Comparison of ENCODE assay signal across 10 cellular contexts in genomic region chr20:44969320-44969879, GRCh38. TPM values are rescaled to one million over a fixed set of nuclear protein-coding genes. Genes with fewer than 3 reads are reported as not detected.
DNase-seq lines count a peak whose midpoint lies in the region; ATAC-seq, FAIRE-seq and TF ChIP-seq lines count a peak whose summit lies in the region.
"Had no signal": no experiment of that assay in that cellular context is flagged by ENCODE, and none has a peak within 500 bp of the region (broad histone marks: within the 10 kb centered on the region; RNA-seq: fewer than 3 reads in every experiment).

No MANE protein-coding gene starts in this region.

- no peak for TF ChIP-seq POLR2A in Peyer's patch (IDR thresholded peaks at IDR 0.05)

- 38 to 45% (median 43%) methylated on average over 3 of the region's 3 CpGs for WGBS in small intestine, 3 donors

- H3K27ac Mint-ChIP-seq in activated naive CD8-positive, alpha-beta T cell treated with anti-CD3 and anti-CD28 coated beads, Interleukin-2, amount 10 ng/mL, durations not matched to agents 7 days and 5 days = peak overlapping the region; percentile 95
- no peak overlapping the region for H3K27ac Mint-ChIP-seq in endothelial cell (ENCODE audit: unreplicated experiment)

- no peaks in the 10 kb centered on the region for H3K9me3 Mint-ChIP-seq in activated naive CD8-positive, alpha-beta T cell treated with anti-CD3 and anti-CD28 coated beads, Interleukin-2, amount 10 ng/mL, durations not matched to agents 7 days and 5 days
- no peaks in the 10 kb centered on the region for H3K9me3 Mint-ChIP-seq in endothelial cell (ENCODE audit: unreplicated experiment)

- POLR2A ChIA-PET in activated naive CD8-positive, alpha-beta T cell treated with anti-CD3 and anti-CD28 coated beads, Interleukin-2, amount 10 ng/mL, durations not matched to agents 7 days and 5 days (lab: Charles Lee) = interaction anchor here (5.0 kb wide), 1 partner anchor 21 kb away, joined by 18 read pairs; no protein-coding TSS in a partner anchor

- peak overlapping the region in 1 of 4 donors; percentile 17 for H3K4me3 ChIP-seq in Peyer's patch
- no peak overlapping the region for H3K4me3 ChIP-seq in small intestine (ENCODE audit: low read depth in 1 of 2, low read length in 2 of 2)

- H3K36me3 ChIP-seq in Peyer's patch = peaks cover 0 to 25% (median 0%) of the 10 kb centered on the region in 3 donors
- peaks cover 2 to 5% of the 10 kb centered on the region in 2 donors for H3K36me3 ChIP-seq in small intestine (ENCODE audit: control insufficient read depth in 2 of 2, insufficient read depth in 2 of 2, low read length in 2 of 2)

- FAIRE-seq in small intestine (lab: Jason Lieb, UNC) = no peak
- FAIRE-seq: H54 had no signal

- peak; percentile 21 for ATAC-seq in GM21529 (IDR thresholded peaks at IDR 0.05; ENCODE audit: unreplicated experiment)
- ATAC-seq in activated naive CD8-positive, alpha-beta T cell treated with anti-CD3 and anti-CD28 coated beads, Interleukin-2, amount 10 ng/mL, durations not matched to agents 7 days and 5 days (ENCODE audit: low read depth) = no peak

- H3K36me3 Mint-ChIP-seq in activated naive CD8-positive, alpha-beta T cell treated with anti-CD3 and anti-CD28 coated beads, Interleukin-2, amount 10 ng/mL, durations not matched to agents 7 days and 5 days = peaks cover 35% of the 10 kb centered on the region
- H3K36me3 Mint-ChIP-seq in endothelial cell (ENCODE audit: low read depth, unreplicated experiment) = peaks cover 9% of the 10 kb centered on the region

- no peaks in the 10 kb centered on the region for H3K27me3 Mint-ChIP-seq in activated naive CD8-positive, alpha-beta T cell treated with anti-CD3 and anti-CD28 coated beads, Interleukin-2, amount 10 ng/mL, durations not matched to agents 7 days and 5 days
- peaks cover 6% of the 10 kb centered on the region for H3K27me3 Mint-ChIP-seq in endothelial cell (ENCODE audit: unreplicated experiment)

- TF ChIP-seq CTCF in Peyer's patch (IDR thresholded peaks at IDR 0.05) (no peak), endothelial cell (IDR thresholded peaks at IDR 0.05; ENCODE audit: unreplicated experiment) (no peak)

- H3K27me3 ChIP-seq in Peyer's patch = no peaks in the 10 kb centered on the region
- H3K27me3 ChIP-seq in small intestine (ENCODE audit: control insufficient read depth in 2 of 2, insufficient read depth in 2 of 2, low read length in 2 of 2) = no peaks in the 10 kb centered on the region

- H3K9me3 ChIP-seq in Peyer's patch (no peaks in the 10 kb centered on the region), small intestine (ENCODE audit: control insufficient read depth, low read depth) (no peaks in the 10 kb centered on the region)

- peak overlapping the region in 3 of 4 donors; percentile 88 to 97 (median 92) for H3K27ac ChIP-seq in Peyer's patch
- peak overlapping the region; percentile 8 to 78 for H3K27ac ChIP-seq in small intestine (ENCODE audit: low read depth in 1 of 2, low read length in 1 of 2)
- H3K27ac ChIP-seq: VCaP had no signal

- no peak for DNase-seq in Peyer's patch
- DNase-seq in activated naive CD8-positive, alpha-beta T cell treated with anti-CD3 and anti-CD28 coated beads, Interleukin-2, amount 10 ng/mL, durations not matched to agents 7 days and 5 days = no peak
- DNase-seq in small intestine = no peak
- DNase-seq in OCI-M2 (lab: John Stamatoyannopoulos, UW; ENCODE audit: unreplicated experiment) = no peak
- DNase-seq in endothelial cell (ENCODE audit: low spot score) = no peak
- no peak for DNase-seq in iPS-NIHi7 (ENCODE audit: extremely low spot score)
- DNase-seq: NCI-H1092 treated with DMSO at 0.1 percent for 48 hours had no signal

- peak overlapping the region; percentile 97 for H3K4me3 Mint-ChIP-seq in activated naive CD8-positive, alpha-beta T cell treated with anti-CD3 and anti-CD28 coated beads, Interleukin-2, amount 10 ng/mL, durations not matched to agents 7 days and 5 days
- H3K4me3 Mint-ChIP-seq in endothelial cell (ENCODE audit: unreplicated experiment) = no peak overlapping the region

- H3K4me1 ChIP-seq in Peyer's patch = peaks cover 0 to 8% (median 2%) of the 10 kb centered on the region in 4 donors
- peaks cover 1 to 8% of the 10 kb centered on the region in 2 donors for H3K4me1 ChIP-seq in small intestine (ENCODE audit: control insufficient read depth in 2 of 2, insufficient read depth in 1 of 2, low read depth in 1 of 2, low read length in 1 of 2)

- peaks cover 49% of the 10 kb centered on the region for H3K4me1 Mint-ChIP-seq in activated naive CD8-positive, alpha-beta T cell treated with anti-CD3 and anti-CD28 coated beads, Interleukin-2, amount 10 ng/mL, durations not matched to agents 7 days and 5 days
- peaks cover 52% of the 10 kb centered on the region for H3K4me1 Mint-ChIP-seq in endothelial cell (ENCODE audit: unreplicated experiment)

RNA-seq across cellular contexts. Expression of gene STK4, which starts 3.1 kb away (rescaled TPM):
- total RNA-seq in Peyer's patch (100 to 1,000 TPM in 1 of 4 donors, 10 to 100 TPM in 3; 27.7 to 128 (median 42.9) TPM), endothelial cell (ENCODE audit: unreplicated experiment) (34.1 TPM)
- 100 to 1,000 TPM; 205 to 229 TPM for total RNA-seq in activated naive CD8-positive, alpha-beta T cell treated with anti-CD3 and anti-CD28 coated beads, Interleukin-2, amount 10 ng/mL, durations not matched to agents 7 days and 5 days
- 1 to 10 TPM; 6.9 to 9.7 (median 8.1) TPM for polyA plus RNA-seq in small intestine

RNA-seq across cellular contexts. Expression of gene TOMM34, which starts 9.2 kb away (rescaled TPM):
- total RNA-seq in Peyer's patch (10 to 100 TPM in 3 of 4 donors, 1 to 10 TPM in 1; 8.4 to 19.0 (median 12.2) TPM), endothelial cell (ENCODE audit: unreplicated experiment) (46.2 TPM)
- 10 to 100 TPM; 14.4 to 15.4 TPM for total RNA-seq in activated naive CD8-positive, alpha-beta T cell treated with anti-CD3 and anti-CD28 coated beads, Interleukin-2, amount 10 ng/mL, durations not matched to agents 7 days and 5 days
- 10 to 100 TPM in 2 of 3 donors, 1 to 10 TPM in 1; 9.6 to 34.1 (median 13.5) TPM for polyA plus RNA-seq in small intestine

RNA-seq across cellular contexts. Expression of gene PABPC1L, which starts 59.5 kb away (rescaled TPM):
- total RNA-seq in Peyer's patch = 100 to 1,000 TPM in 1 of 4 donors, 10 to 100 TPM in 3; 10.5 to 123 (median 33.6) TPM
- 10 to 100 TPM; 87.0 to 90.2 TPM for total RNA-seq in activated naive CD8-positive, alpha-beta T cell treated with anti-CD3 and anti-CD28 coated beads, Interleukin-2, amount 10 ng/mL, durations not matched to agents 7 days and 5 days
- 10 to 100 TPM in 1 of 3 donors, 1 to 10 TPM in 2; 7.0 to 10.7 (median 8.5) TPM for polyA plus RNA-seq in small intestine
- total RNA-seq in endothelial cell (ENCODE audit: unreplicated experiment) = 17.3 TPM
